ENCODE assay signal across 1 cellular context in the genomic region with DNA sequence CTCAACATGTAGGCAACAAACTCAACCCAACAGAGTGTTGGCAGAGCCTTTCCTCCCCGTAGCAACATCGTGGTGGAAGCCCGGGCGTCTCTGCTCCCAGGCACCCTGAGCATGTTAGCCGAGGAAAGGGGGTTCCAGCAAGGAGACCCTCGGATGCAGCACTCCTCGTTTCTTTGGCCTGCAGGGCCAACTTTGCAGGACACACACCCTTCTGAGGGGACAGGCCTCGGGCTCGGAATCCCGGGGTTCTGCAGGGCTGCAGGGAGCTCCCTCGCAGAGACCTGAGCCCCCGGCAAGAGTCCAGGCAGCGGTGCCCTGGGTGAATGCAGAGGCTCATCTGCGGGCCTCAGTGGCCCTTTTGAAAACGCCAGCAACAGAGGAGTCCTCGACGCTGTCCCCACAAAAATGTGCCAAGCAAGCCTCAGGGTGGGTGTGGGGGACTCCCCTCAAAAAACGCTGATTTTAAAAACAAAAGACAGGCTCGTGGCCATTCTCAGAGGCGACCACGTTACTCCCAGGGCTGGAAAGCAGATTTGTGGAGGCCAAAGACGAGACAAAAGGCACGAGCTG.
TF ChIP-seq lines count a peak whose summit lies in the region.

No MANE protein-coding gene starts in this region.

TF ChIP-seq in H1, 55 proteins besides CTCF, POLR2A, EP300 and RAD21:
- TF ChIP-seq, protein P1, sequence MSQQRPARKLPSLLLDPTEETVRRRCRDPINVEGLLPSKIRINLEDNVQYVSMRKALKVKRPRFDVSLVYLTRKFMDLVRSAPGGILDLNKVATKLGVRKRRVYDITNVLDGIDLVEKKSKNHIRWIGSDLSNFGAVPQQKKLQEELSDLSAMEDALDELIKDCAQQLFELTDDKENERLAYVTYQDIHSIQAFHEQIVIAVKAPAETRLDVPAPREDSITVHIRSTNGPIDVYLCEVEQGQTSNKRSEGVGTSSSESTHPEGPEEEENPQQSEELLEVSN (IDR thresholded peaks at IDR 0.05): peak; percentile 15; the same call in 1 of the 2 replicates
- TF ChIP-seq NRF1 (IDR thresholded peaks at IDR 0.05; ENCODE audit: low read depth, low read length): no peak
